In genomic region chr17:8122923-8123694, GRCh38 we compare ENCODE assay signal across 1 cellular context.
TF ChIP-seq lines count a peak whose summit lies in the region.

No MANE protein-coding gene starts in this region.

TF ChIP-seq in HepG2, 621 proteins besides CTCF, POLR2A, EP300 and RAD21 (continued from another document):
- TF ChIP-seq, protein P1, sequence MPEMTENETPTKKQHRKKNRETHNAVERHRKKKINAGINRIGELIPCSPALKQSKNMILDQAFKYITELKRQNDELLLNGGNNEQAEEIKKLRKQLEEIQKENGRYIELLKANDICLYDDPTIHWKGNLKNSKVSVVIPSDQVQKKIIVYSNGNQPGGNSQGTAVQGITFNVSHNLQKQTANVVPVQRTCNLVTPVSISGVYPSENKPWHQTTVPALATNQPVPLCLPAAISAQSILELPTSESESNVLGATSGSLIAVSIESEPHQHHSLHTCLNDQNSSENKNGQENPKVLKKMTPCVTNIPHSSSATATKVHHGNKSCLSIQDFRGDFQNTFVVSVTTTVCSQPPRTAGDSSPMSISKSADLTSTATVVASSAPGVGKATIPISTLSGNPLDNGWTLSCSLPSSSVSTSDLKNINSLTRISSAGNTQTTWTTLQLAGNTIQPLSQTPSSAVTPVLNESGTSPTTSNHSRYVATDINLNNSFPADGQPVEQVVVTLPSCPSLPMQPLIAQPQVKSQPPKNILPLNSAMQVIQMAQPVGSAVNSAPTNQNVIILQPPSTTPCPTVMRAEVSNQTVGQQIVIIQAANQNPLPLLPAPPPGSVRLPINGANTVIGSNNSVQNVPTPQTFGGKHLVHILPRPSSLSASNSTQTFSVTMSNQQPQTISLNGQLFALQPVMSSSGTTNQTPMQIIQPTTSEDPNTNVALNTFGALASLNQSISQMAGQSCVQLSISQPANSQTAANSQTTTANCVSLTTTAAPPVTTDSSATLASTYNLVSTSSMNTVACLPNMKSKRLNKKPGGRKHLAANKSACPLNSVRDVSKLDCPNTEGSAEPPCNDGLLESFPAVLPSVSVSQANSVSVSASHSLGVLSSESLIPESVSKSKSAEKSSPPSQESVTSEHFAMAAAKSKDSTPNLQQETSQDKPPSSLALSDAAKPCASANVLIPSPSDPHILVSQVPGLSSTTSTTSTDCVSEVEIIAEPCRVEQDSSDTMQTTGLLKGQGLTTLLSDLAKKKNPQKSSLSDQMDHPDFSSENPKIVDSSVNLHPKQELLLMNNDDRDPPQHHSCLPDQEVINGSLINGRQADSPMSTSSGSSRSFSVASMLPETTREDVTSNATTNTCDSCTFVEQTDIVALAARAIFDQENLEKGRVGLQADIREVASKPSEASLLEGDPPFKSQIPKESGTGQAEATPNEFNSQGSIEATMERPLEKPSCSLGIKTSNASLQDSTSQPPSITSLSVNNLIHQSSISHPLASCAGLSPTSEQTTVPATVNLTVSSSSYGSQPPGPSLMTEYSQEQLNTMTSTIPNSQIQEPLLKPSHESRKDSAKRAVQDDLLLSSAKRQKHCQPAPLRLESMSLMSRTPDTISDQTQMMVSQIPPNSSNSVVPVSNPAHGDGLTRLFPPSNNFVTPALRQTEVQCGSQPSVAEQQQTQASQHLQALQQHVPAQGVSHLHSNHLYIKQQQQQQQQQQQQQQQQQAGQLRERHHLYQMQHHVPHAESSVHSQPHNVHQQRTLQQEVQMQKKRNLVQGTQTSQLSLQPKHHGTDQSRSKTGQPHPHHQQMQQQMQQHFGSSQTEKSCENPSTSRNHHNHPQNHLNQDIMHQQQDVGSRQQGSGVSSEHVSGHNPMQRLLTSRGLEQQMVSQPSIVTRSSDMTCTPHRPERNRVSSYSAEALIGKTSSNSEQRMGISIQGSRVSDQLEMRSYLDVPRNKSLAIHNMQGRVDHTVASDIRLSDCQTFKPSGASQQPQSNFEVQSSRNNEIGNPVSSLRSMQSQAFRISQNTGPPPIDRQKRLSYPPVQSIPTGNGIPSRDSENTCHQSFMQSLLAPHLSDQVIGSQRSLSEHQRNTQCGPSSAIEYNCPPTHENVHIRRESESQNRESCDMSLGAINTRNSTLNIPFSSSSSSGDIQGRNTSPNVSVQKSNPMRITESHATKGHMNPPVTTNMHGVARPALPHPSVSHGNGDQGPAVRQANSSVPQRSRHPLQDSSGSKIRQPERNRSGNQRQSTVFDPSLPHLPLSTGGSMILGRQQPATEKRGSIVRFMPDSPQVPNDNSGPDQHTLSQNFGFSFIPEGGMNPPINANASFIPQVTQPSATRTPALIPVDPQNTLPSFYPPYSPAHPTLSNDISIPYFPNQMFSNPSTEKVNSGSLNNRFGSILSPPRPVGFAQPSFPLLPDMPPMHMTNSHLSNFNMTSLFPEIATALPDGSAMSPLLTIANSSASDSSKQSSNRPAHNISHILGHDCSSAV (CRISPR knock-in tag; IDR thresholded peaks at IDR 0.05; ENCODE audit: borderline replicate concordance) = no peak
- TF ChIP-seq ZNF672 (CRISPR knock-in tag; IDR thresholded peaks at IDR 0.05) = no peak
- no peak for TF ChIP-seq ZNF75D (CRISPR knock-in tag; IDR thresholded peaks at IDR 0.05; ENCODE audit: borderline replicate concordance)
- TF ChIP-seq NFKB2 (CRISPR knock-in tag; IDR thresholded peaks at IDR 0.05; ENCODE audit: borderline replicate concordance) = 0 out of 2 replicates have a peak, but pooled peaks have one; percentile 20
- TF ChIP-seq GMEB1 (CRISPR knock-in tag; IDR thresholded peaks at IDR 0.05; ENCODE audit: borderline replicate concordance) = no peak
- no peak for TF ChIP-seq ZFYVE20 (CRISPR knock-in tag; IDR thresholded peaks at IDR 0.05; ENCODE audit: borderline replicate concordance, low read depth)
- no peak for TF ChIP-seq CAMTA2 (CRISPR knock-in tag; IDR thresholded peaks at IDR 0.05; ENCODE audit: borderline replicate concordance)
- no peak for TF ChIP-seq ZNF652 (CRISPR knock-in tag; IDR thresholded peaks at IDR 0.05; ENCODE audit: borderline replicate concordance, low read depth)
- TF ChIP-seq GTF3A (CRISPR knock-in tag; conservative IDR thresholded peaks at IDR 0.05) = no peak
- TF ChIP-seq SCMH1 (CRISPR knock-in tag; IDR thresholded peaks at IDR 0.05; ENCODE audit: borderline replicate concordance) = no peak
- no peak for TF ChIP-seq SMAD9 (CRISPR knock-in tag; IDR thresholded peaks at IDR 0.05)
- TF ChIP-seq ZNF687 (CRISPR knock-in tag; IDR thresholded peaks at IDR 0.05) = peak; percentile 55
- TF ChIP-seq CCAR2 (optimal IDR thresholded peaks at IDR 0.05; ENCODE audit: low read depth, low read length) = no peak
- TF ChIP-seq, protein P2, sequence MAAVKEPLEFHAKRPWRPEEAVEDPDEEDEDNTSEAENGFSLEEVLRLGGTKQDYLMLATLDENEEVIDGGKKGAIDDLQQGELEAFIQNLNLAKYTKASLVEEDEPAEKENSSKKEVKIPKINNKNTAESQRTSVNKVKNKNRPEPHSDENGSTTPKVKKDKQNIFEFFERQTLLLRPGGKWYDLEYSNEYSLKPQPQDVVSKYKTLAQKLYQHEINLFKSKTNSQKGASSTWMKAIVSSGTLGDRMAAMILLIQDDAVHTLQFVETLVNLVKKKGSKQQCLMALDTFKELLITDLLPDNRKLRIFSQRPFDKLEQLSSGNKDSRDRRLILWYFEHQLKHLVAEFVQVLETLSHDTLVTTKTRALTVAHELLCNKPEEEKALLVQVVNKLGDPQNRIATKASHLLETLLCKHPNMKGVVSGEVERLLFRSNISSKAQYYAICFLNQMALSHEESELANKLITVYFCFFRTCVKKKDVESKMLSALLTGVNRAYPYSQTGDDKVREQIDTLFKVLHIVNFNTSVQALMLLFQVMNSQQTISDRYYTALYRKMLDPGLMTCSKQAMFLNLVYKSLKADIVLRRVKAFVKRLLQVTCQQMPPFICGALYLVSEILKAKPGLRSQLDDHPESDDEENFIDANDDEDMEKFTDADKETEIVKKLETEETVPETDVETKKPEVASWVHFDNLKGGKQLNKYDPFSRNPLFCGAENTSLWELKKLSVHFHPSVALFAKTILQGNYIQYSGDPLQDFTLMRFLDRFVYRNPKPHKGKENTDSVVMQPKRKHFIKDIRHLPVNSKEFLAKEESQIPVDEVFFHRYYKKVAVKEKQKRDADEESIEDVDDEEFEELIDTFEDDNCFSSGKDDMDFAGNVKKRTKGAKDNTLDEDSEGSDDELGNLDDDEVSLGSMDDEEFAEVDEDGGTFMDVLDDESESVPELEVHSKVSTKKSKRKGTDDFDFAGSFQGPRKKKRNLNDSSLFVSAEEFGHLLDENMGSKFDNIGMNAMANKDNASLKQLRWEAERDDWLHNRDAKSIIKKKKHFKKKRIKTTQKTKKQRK (IDR thresholded peaks at IDR 0.05; ENCODE audit: low read length) = no peak
- no peak for TF ChIP-seq HNRNPL (IDR thresholded peaks at IDR 0.05; ENCODE audit: low read depth, low read length)
- TF ChIP-seq UBTF (CRISPR knock-in tag; IDR thresholded peaks at IDR 0.05) = peak; percentile 22; the same call in 1 of the 2 replicates
- no peak for TF ChIP-seq HDAC1 (CRISPR knock-in tag; IDR thresholded peaks at IDR 0.05)
- no peak for TF ChIP-seq ZNF557 (CRISPR knock-in tag; IDR thresholded peaks at IDR 0.05)
- no peak for TF ChIP-seq MIER2 (CRISPR knock-in tag; IDR thresholded peaks at IDR 0.05)
- no peak for TF ChIP-seq ZKSCAN1 (IDR thresholded peaks at IDR 0.05; ENCODE audit: low read length)
- TF ChIP-seq SOX13 (IDR thresholded peaks at IDR 0.05) = no peak
- no peak for TF ChIP-seq SOX13 (CRISPR knock-in tag; conservative IDR thresholded peaks at IDR 0.05 in 1 of 2, IDR thresholded peaks at IDR 0.05 in 1 of 2)
